In the genomic region with DNA sequence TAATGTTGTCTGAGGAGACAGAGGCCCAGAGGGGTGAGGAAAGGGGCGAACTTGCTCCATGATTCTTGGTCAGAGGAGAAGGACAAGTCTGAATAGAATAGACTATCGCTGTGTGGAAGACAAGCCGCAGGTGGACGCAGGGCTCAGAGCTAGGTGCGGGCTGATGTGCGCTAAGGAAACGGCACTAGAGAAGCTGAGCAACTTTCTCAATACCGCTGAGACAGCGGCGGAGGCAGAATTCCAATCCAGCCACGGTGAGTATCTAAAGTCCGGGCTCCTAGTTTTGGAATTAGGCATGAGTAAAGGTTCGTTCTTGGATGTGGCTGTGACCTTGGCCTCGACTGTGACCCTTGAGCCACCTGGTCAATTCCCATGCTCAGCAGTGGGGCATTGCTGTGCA, we compare ENCODE assay signal across 33 cellular contexts. TPM values are rescaled to one million over a fixed set of nuclear protein-coding genes. Genes with fewer than 3 reads are reported as not detected.
"Had no signal": no experiment of that assay in that cellular context is flagged by ENCODE, and none has a peak within 500 bp of the region (broad histone marks: within the 10 kb centered on the region; RNA-seq: fewer than 3 reads in every experiment).

No MANE protein-coding gene starts in this region.

- H3K27ac Mint-ChIP-seq: activated CD4-positive, alpha-beta memory T cell treated with anti-CD3 and anti-CD28 coated beads for 36 hours; activated CD4-positive, alpha-beta T cell treated with anti-CD3 and anti-CD28 coated beads for 36 hours; activated CD4-positive, alpha-beta T cell treated with anti-CD3 and anti-CD28 coated beads, Interleukin-2, amount 10 ng/mL, durations not matched to agents 24 days and 14 days; activated CD8-positive, alpha-beta memory T cell treated with anti-CD3 and anti-CD28 coated beads, Interleukin-2, amount 10 ng/mL, durations not matched to agents 7 days and 5 days; activated CD8-positive, alpha-beta T cell treated with anti-CD3 and anti-CD28 coated beads, Interleukin-2, amount 10 ng/mL, durations not matched to agents 7 days and 5 days; activated naive CD4-positive, alpha-beta T cell treated with anti-CD3 and anti-CD28 coated beads for 36 hours; activated naive CD4-positive, alpha-beta T cell treated with anti-CD3 and anti-CD28 coated beads, Interleukin-2, amount 50 U/mL, for 24 hours; activated naive CD8-positive, alpha-beta T cell treated with anti-CD3 and anti-CD28 coated beads for 36 hours; activated naive CD8-positive, alpha-beta T cell treated with anti-CD3 and anti-CD28 coated beads, Interleukin-2, amount 50 U/mL, for 24 hours had no signal

- H3K4me1 Mint-ChIP-seq: activated CD4-positive, alpha-beta T cell treated with anti-CD3 and anti-CD28 coated beads for 36 hours; activated CD4-positive, alpha-beta T cell treated with anti-CD3 and anti-CD28 coated beads, Interleukin-2, amount 10 ng/mL, durations not matched to agents 24 days and 14 days; activated CD8-positive, alpha-beta memory T cell treated with anti-CD3 and anti-CD28 coated beads, Interleukin-2, amount 10 ng/mL, durations not matched to agents 7 days and 5 days; activated naive CD4-positive, alpha-beta T cell treated with anti-CD3 and anti-CD28 coated beads, Interleukin-2, amount 50 U/mL, for 24 hours; activated naive CD8-positive, alpha-beta T cell treated with anti-CD3 and anti-CD28 coated beads for 36 hours; activated naive CD8-positive, alpha-beta T cell treated with anti-CD3 and anti-CD28 coated beads, Interleukin-2, amount 50 U/mL, for 24 hours had no signal

- H3K27me3 Mint-ChIP-seq: activated CD4-positive, alpha-beta T cell treated with anti-CD3 and anti-CD28 coated beads, Interleukin-2, amount 10 ng/mL, durations not matched to agents 24 days and 14 days; activated CD8-positive, alpha-beta memory T cell treated with anti-CD3 and anti-CD28 coated beads, Interleukin-2, amount 10 ng/mL, durations not matched to agents 7 days and 5 days had no signal

- FAIRE-seq: endometrium, endothelial cell of umbilical vein had no signal

- H3K27ac ChIP-seq: adrenal gland, body of pancreas, colonic mucosa, epithelial cell of prostate, esophagus squamous epithelium, gastroesophageal sphincter had no signal

- H3K27me3 ChIP-seq: adrenal gland, body of pancreas, colonic mucosa had no signal

- H3K4me3 Mint-ChIP-seq: activated CD4-positive, alpha-beta memory T cell treated with anti-CD3 and anti-CD28 coated beads for 36 hours; activated CD4-positive, alpha-beta T cell treated with anti-CD3 and anti-CD28 coated beads for 36 hours; activated CD4-positive, alpha-beta T cell treated with anti-CD3 and anti-CD28 coated beads, Interleukin-2, amount 10 ng/mL, durations not matched to agents 24 days and 14 days; activated CD8-positive, alpha-beta memory T cell treated with anti-CD3 and anti-CD28 coated beads, Interleukin-2, amount 10 ng/mL, durations not matched to agents 7 days and 5 days; activated CD8-positive, alpha-beta T cell treated with anti-CD3 and anti-CD28 coated beads, Interleukin-2, amount 10 ng/mL, durations not matched to agents 7 days and 5 days; activated naive CD4-positive, alpha-beta T cell treated with anti-CD3 and anti-CD28 coated beads for 36 hours; activated naive CD4-positive, alpha-beta T cell treated with anti-CD3 and anti-CD28 coated beads, Interleukin-2, amount 50 U/mL, for 24 hours; activated naive CD8-positive, alpha-beta T cell treated with anti-CD3 and anti-CD28 coated beads for 36 hours; activated naive CD8-positive, alpha-beta T cell treated with anti-CD3 and anti-CD28 coated beads, Interleukin-2, amount 50 U/mL, for 24 hours had no signal

- H3K36me3 Mint-ChIP-seq: activated CD4-positive, alpha-beta memory T cell treated with anti-CD3 and anti-CD28 coated beads for 36 hours; activated CD8-positive, alpha-beta memory T cell treated with anti-CD3 and anti-CD28 coated beads, Interleukin-2, amount 10 ng/mL, durations not matched to agents 7 days and 5 days; activated naive CD4-positive, alpha-beta T cell treated with anti-CD3 and anti-CD28 coated beads, Interleukin-2, amount 50 U/mL, for 24 hours; activated naive CD8-positive, alpha-beta T cell treated with anti-CD3 and anti-CD28 coated beads for 36 hours had no signal

- H3K4me3 ChIP-seq: adrenal gland, body of pancreas, colonic mucosa, esophagus squamous epithelium, gastroesophageal sphincter had no signal

- DNase-seq: activated CD4-positive, alpha-beta memory T cell treated with anti-CD3 and anti-CD28 coated beads for 36 hours; activated CD4-positive, alpha-beta T cell treated with anti-CD3 and anti-CD28 coated beads for 36 hours; activated CD4-positive, alpha-beta T cell treated with anti-CD3 and anti-CD28 coated beads, Interleukin-2, amount 10 ng/mL, durations not matched to agents 24 days and 14 days; activated CD4-positive, CD25-positive, alpha-beta regulatory T cell; activated CD4-positive, CD25-positive, alpha-beta regulatory T cell treated with anti-CD3 and anti-CD28 coated beads, Interleukin-2, amount 50 U/mL, for 72 hours; activated CD8-positive, alpha-beta memory T cell treated with anti-CD3 and anti-CD28 coated beads, Interleukin-2, amount 10 ng/mL, durations not matched to agents 7 days and 5 days; activated CD8-positive, alpha-beta T cell treated with anti-CD3 and anti-CD28 coated beads, Interleukin-2, amount 10 ng/mL, durations not matched to agents 7 days and 5 days; activated naive CD4-positive, alpha-beta T cell treated with anti-CD3 and anti-CD28 coated beads for 36 hours; activated naive CD8-positive, alpha-beta T cell treated with anti-CD3 and anti-CD28 coated beads for 36 hours; activated naive CD8-positive, alpha-beta T cell treated with anti-CD3 and anti-CD28 coated beads, Interleukin-2, amount 50 U/mL, for 24 hours; activated T-cell treated with anti-CD3 and anti-CD28 coated beads, Interleukin-2, amount 50 U/mL, for 1 hour; activated T-cell treated with anti-CD3 and anti-CD28 coated beads, Interleukin-2, amount 50 U/mL, for 48 hours; adrenal gland; amygdala; aorta; body of pancreas; caudate nucleus; colonic mucosa; effector CD8-positive, alpha-beta T cell; esophagus squamous epithelium; foreskin melanocyte; T-helper 2 cell had no signal

- H3K36me3 ChIP-seq: adrenal gland, colonic mucosa, esophagus squamous epithelium, gastroesophageal sphincter had no signal

- ATAC-seq: activated CD4-positive, alpha-beta T cell treated with anti-CD3 and anti-CD28 coated beads for 36 hours; activated CD8-positive, alpha-beta memory T cell treated with anti-CD3 and anti-CD28 coated beads, Interleukin-2, amount 10 ng/mL, durations not matched to agents 7 days and 5 days; activated CD8-positive, alpha-beta T cell treated with anti-CD3 and anti-CD28 coated beads, Interleukin-2, amount 10 ng/mL, durations not matched to agents 7 days and 5 days; activated naive CD8-positive, alpha-beta T cell treated with anti-CD3 and anti-CD28 coated beads, Interleukin-2, amount 50 U/mL, for 24 hours; body of pancreas; gastroesophageal sphincter had no signal

- H3K9me3 ChIP-seq: adrenal gland, body of pancreas, colonic mucosa, esophagus squamous epithelium, gastroesophageal sphincter had no signal

- H3K4me1 ChIP-seq: adrenal gland, colonic mucosa, gastroesophageal sphincter had no signal

- H3K9me3 Mint-ChIP-seq: activated CD4-positive, alpha-beta memory T cell treated with anti-CD3 and anti-CD28 coated beads for 36 hours; activated CD4-positive, alpha-beta T cell treated with anti-CD3 and anti-CD28 coated beads, Interleukin-2, amount 10 ng/mL, durations not matched to agents 24 days and 14 days; activated naive CD4-positive, alpha-beta T cell treated with anti-CD3 and anti-CD28 coated beads for 36 hours; activated naive CD4-positive, alpha-beta T cell treated with anti-CD3 and anti-CD28 coated beads, Interleukin-2, amount 50 U/mL, for 24 hours; activated naive CD8-positive, alpha-beta T cell treated with anti-CD3 and anti-CD28 coated beads for 36 hours; activated naive CD8-positive, alpha-beta T cell treated with anti-CD3 and anti-CD28 coated beads, Interleukin-2, amount 50 U/mL, for 24 hours had no signal

RNA-seq across cellular contexts. Expression of a gene that starts 47.8 kb away (rescaled TPM):
- total RNA-seq: activated CD4-positive, alpha-beta memory T cell treated with anti-CD3 and anti-CD28 coated beads for 36 hours; activated CD4-positive, alpha-beta T cell treated with anti-CD3 and anti-CD28 coated beads for 36 hours; activated CD4-positive, alpha-beta T cell treated with anti-CD3 and anti-CD28 coated beads, Interleukin-2, amount 10 ng/mL, durations not matched to agents 24 days and 14 days; activated CD8-positive, alpha-beta memory T cell treated with anti-CD3 and anti-CD28 coated beads for 36 hours; activated CD8-positive, alpha-beta memory T cell treated with anti-CD3 and anti-CD28 coated beads, Interleukin-2, amount 10 ng/mL, durations not matched to agents 7 days and 5 days; activated CD8-positive, alpha-beta T cell treated with anti-CD3 and anti-CD28 coated beads, Interleukin-2, amount 10 ng/mL, durations not matched to agents 7 days and 5 days; activated naive CD4-positive, alpha-beta T cell treated with anti-CD3 and anti-CD28 coated beads for 36 hours; activated naive CD8-positive, alpha-beta T cell treated with anti-CD3 and anti-CD28 coated beads for 36 hours; aorta; dermis microvascular lymphatic vessel endothelial cell; endothelial cell of umbilical vein; fibroblast of lung; fibroblast of villous mesenchyme; glomerular endothelial cell; T-helper 1 cell treated with Interleukin-12 subunit alpha and Interleukin-12 subunit beta and Interleukin-4 antibody, amounts not matched to agents 30 ng/mL and 1 ng/mL, for 36 hours had no signal
- polyA plus RNA-seq: endothelial cell of umbilical vein, fibroblast of lung had no signal
